In the genomic region with DNA sequence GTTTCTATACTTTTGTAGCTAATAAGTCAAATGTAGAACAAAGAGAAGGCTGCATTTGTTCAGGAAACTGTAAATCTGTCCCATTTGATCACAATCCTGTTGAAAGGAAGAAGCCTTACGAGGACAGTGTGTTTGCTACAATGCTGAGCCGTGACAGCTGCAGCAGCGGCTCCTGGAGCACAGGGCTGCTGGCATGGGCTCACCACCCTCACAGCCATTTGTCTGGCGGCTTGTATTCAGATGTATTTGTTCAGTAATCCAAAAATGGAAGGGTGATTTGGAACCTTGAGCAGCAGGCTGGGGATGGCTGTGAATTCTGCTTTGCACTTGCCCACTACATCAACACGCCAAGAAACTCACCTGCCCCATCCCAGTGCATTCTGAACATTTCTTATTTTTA, we compare ENCODE assay signal across 1 cellular context.
TF ChIP-seq lines count a peak whose summit lies in the region.

No MANE protein-coding gene starts in this region.

TF ChIP-seq in HepG2, 621 proteins besides CTCF, POLR2A, EP300 and RAD21:
- TF ChIP-seq ETV5 (CRISPR knock-in tag; IDR thresholded peaks at IDR 0.05; ENCODE audit: borderline replicate concordance): no peak
- TF ChIP-seq, protein P1, sequence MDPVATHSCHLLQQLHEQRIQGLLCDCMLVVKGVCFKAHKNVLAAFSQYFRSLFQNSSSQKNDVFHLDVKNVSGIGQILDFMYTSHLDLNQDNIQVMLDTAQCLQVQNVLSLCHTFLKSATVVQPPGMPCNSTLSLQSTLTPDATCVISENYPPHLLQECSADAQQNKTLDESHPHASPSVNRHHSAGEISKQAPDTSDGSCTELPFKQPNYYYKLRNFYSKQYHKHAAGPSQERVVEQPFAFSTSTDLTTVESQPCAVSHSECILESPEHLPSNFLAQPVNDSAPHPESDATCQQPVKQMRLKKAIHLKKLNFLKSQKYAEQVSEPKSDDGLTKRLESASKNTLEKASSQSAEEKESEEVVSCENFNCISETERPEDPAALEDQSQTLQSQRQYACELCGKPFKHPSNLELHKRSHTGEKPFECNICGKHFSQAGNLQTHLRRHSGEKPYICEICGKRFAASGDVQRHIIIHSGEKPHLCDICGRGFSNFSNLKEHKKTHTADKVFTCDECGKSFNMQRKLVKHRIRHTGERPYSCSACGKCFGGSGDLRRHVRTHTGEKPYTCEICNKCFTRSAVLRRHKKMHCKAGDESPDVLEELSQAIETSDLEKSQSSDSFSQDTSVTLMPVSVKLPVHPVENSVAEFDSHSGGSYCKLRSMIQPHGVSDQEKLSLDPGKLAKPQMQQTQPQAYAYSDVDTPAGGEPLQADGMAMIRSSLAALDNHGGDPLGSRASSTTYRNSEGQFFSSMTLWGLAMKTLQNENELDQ (CRISPR knock-in tag; IDR thresholded peaks at IDR 0.05; ENCODE audit: borderline replicate concordance): no peak
- no peak for TF ChIP-seq ZNF253 (CRISPR knock-in tag; IDR thresholded peaks at IDR 0.05; ENCODE audit: borderline replicate concordance)
- no peak for TF ChIP-seq JUND (CRISPR knock-in tag; IDR thresholded peaks at IDR 0.05)
- no peak for TF ChIP-seq ZNF264 (CRISPR knock-in tag; IDR thresholded peaks at IDR 0.05)
- no peak for TF ChIP-seq FLYWCH1 (CRISPR knock-in tag; IDR thresholded peaks at IDR 0.05)
- TF ChIP-seq ZFP36 (IDR thresholded peaks at IDR 0.05; ENCODE audit: borderline replicate concordance, low read depth, low read length, partially characterized antibody): no peak
- TF ChIP-seq PAF1 (CRISPR knock-in tag; IDR thresholded peaks at IDR 0.05): 0 out of 2 replicates have a peak, but pooled peaks have one; percentile 39
- no peak for TF ChIP-seq ZNF33B (CRISPR knock-in tag; IDR thresholded peaks at IDR 0.05)
